In the genomic region with DNA sequence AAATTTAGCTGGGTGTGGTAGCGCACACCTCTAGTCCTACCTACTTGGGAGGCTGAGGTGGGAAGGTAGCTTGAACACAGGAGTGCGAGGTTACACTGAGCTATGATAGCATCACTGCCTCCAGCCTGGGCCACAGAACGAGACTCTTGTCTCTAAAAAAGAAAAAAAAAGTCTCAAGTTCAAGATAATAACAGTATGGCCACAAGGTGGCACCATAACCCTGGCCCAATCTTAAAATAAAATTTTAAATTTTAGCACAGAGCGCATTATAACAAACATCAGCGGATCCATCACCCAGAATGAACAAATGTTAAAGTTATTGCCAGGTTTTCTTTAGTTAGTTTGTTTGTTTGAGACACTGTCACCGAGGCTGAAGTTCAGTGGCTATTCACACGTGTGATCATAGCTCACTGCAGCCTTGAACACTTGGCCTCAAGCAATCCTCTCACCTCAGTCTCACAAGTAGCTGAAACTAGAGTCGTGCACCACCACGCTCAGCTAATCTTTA, we compare ENCODE assay signal across 8 cellular contexts. TPM values are rescaled to one million over a fixed set of nuclear protein-coding genes. Genes with fewer than 3 reads are reported as not detected.
DNase-seq lines count a peak whose midpoint lies in the region; ATAC-seq and TF ChIP-seq lines count a peak whose summit lies in the region.

No MANE protein-coding gene starts in this region.

- peak; percentile 80 for TF ChIP-seq RAD21 in Ishikawa (IDR thresholded peaks at IDR 0.05; ENCODE audit: low read depth)

- peaks cover 6% of the 10 kb centered on the region for H3K4me1 Mint-ChIP-seq in endothelial cell (ENCODE audit: unreplicated experiment)

- no peak overlapping the region for H3K4me3 Mint-ChIP-seq in endothelial cell (ENCODE audit: unreplicated experiment)

- peak; percentile 49 for DNase-seq in T-helper 9 cell
- no peak for DNase-seq in endothelial cell (ENCODE audit: low spot score)
- DNase-seq in psoas muscle = no peak
- DNase-seq in NCI-H2081 (lab: John Stamatoyannopoulos, UW) = no peak

- H3K36me3 ChIP-seq in DOHH2 (ENCODE audit: control insufficient read depth, low read length) (no peaks in the 10 kb centered on the region), psoas muscle (ENCODE audit: insufficient read depth in 1 of 2, low read depth in 1 of 2) (no peaks in the 10 kb centered on the region)

- no peak overlapping the region for H3K4me3 ChIP-seq in DOHH2 (ENCODE audit: low read length)
- no peak overlapping the region for H3K4me3 ChIP-seq in psoas muscle

- no peaks in the 10 kb centered on the region for H3K9me3 ChIP-seq in DOHH2 (ENCODE audit: control insufficient read depth, insufficient read depth, low read length)
- H3K9me3 ChIP-seq in psoas muscle = no peaks in the 10 kb centered on the region

- no peaks in the 10 kb centered on the region for H3K79me2 ChIP-seq in DOHH2 (ENCODE audit: control insufficient read depth, low read length)

- peaks cover 23% of the 10 kb centered on the region for H3K27me3 ChIP-seq in DOHH2 (ENCODE audit: control insufficient read depth, low read length)
- H3K27me3 ChIP-seq in psoas muscle (ENCODE audit: insufficient read depth in 3 of 3, low read length in 2 of 3) = peaks cover 0 to 38% (median 13%) of the 10 kb centered on the region in 3 donors

- 9 to 19% (median 13%) methylated on average over 9 of the region's 9 CpGs for WGBS in psoas muscle, 3 donors

- peak in 1 of 4 donors; percentile 38 for ATAC-seq in psoas muscle
- ATAC-seq in HG02938 (IDR thresholded peaks at IDR 0.05; ENCODE audit: unreplicated experiment) = no peak
- no peak for ATAC-seq in HG03469 (IDR thresholded peaks at IDR 0.05; ENCODE audit: unreplicated experiment)

- H3K36me3 Mint-ChIP-seq in endothelial cell (ENCODE audit: low read depth, unreplicated experiment) = no peaks in the 10 kb centered on the region

- peaks cover 13% of the 10 kb centered on the region for H3K27me3 Mint-ChIP-seq in endothelial cell (ENCODE audit: unreplicated experiment)

- H4K20me1 ChIP-seq in DOHH2 (ENCODE audit: control insufficient read depth, insufficient read depth, low read depth, low read length) = no peaks in the 10 kb centered on the region

- H3K9me2 ChIP-seq in DOHH2 (replicated peaks; ENCODE audit: control insufficient read depth, low read length) = no peaks in the 10 kb centered on the region

- intact Hi-C loops in psoas muscle (cut with DNase I) = loop anchor here in 1 of 2 donors (1.0 kb wide), 1 partner anchor 43 kb away; no protein-coding TSS in a partner anchor

- peaks cover 3% of the 10 kb centered on the region; the same call in 1 of the 2 replicates for H3K4me1 ChIP-seq in DOHH2 (ENCODE audit: control insufficient read depth, low read length)
- H3K4me1 ChIP-seq in psoas muscle = no peaks in the 10 kb centered on the region

- H3K27ac Mint-ChIP-seq in endothelial cell (ENCODE audit: unreplicated experiment) = no peak overlapping the region

- H3K4me2 ChIP-seq in DOHH2 (ENCODE audit: low read length) = no peak overlapping the region

- peaks cover 4% of the 10 kb centered on the region; the same call in 1 of the 2 replicates for H3F3A ChIP-seq in DOHH2 (ENCODE audit: control insufficient read depth, insufficient read depth)

- no peaks in the 10 kb centered on the region for H3K9me3 Mint-ChIP-seq in endothelial cell (ENCODE audit: unreplicated experiment)

- peak; percentile 68 for TF ChIP-seq CTCF in DOHH2 (IDR thresholded peaks at IDR 0.05; ENCODE audit: low read depth, low read length, poor library complexity, severe bottlenecking)
- TF ChIP-seq CTCF in endothelial cell (IDR thresholded peaks at IDR 0.05; ENCODE audit: unreplicated experiment) = peak; percentile 89
- peak; percentile 78 for TF ChIP-seq CTCF in psoas muscle (IDR thresholded peaks at IDR 0.05)

- H3K27ac ChIP-seq in DOHH2 (ENCODE audit: low read depth, low read length) (no peak overlapping the region), psoas muscle (no peak overlapping the region)

- TF ChIP-seq EP300 in Ishikawa (IDR thresholded peaks at IDR 0.05; ENCODE audit: borderline replicate concordance) = no peak

TF ChIP-seq in Ishikawa, 13 proteins besides CTCF, POLR2A, EP300 and RAD21:
- TF ChIP-seq YY1 (IDR thresholded peaks at IDR 0.05; ENCODE audit: low read depth) = no peak
- no peak for TF ChIP-seq TCF12 (IDR thresholded peaks at IDR 0.05; ENCODE audit: low read depth)
- no peak for TF ChIP-seq ZBTB7A (IDR thresholded peaks at IDR 0.05; ENCODE audit: low read depth)
- no peak for TF ChIP-seq FOXM1 (IDR thresholded peaks at IDR 0.05; ENCODE audit: borderline replicate concordance, low read depth)
- TF ChIP-seq CREB1 (IDR thresholded peaks at IDR 0.05; ENCODE audit: low read depth) = no peak
- no peak for TF ChIP-seq NFIC (IDR thresholded peaks at IDR 0.05)
- TF ChIP-seq, protein P1, sequence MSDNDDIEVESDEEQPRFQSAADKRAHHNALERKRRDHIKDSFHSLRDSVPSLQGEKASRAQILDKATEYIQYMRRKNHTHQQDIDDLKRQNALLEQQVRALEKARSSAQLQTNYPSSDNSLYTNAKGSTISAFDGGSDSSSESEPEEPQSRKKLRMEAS (IDR thresholded peaks at IDR 0.05) = no peak
- TF ChIP-seq CEBPB (IDR thresholded peaks at IDR 0.05) = no peak
- TF ChIP-seq EGR1 (IDR thresholded peaks at IDR 0.05) = no peak
- no peak for TF ChIP-seq TAF1 (IDR thresholded peaks at IDR 0.05; ENCODE audit: low read depth)
TF ChIP-seq in Ishikawa: peak in this region for 0.

RNA-seq across cellular contexts. Expression of a gene that starts 2.9 kb away (rescaled TPM):
- total RNA-seq in endothelial cell (ENCODE audit: unreplicated experiment) = not detected
- total RNA-seq in psoas muscle = not detected
- not detected for polyA plus RNA-seq in psoas muscle

RNA-seq across cellular contexts. Expression of a gene that starts 17.7 kb away (rescaled TPM):
- 38.1 TPM for total RNA-seq in endothelial cell (ENCODE audit: unreplicated experiment)
- total RNA-seq in psoas muscle = 10 to 100 TPM; 11.8 to 22.8 (median 16.0) TPM
- polyA plus RNA-seq in psoas muscle = 10 to 100 TPM; 12.4 to 15.1 (median 13.0) TPM
